Comparison of ENCODE assay signal across 2 cellular contexts in the genomic region with DNA sequence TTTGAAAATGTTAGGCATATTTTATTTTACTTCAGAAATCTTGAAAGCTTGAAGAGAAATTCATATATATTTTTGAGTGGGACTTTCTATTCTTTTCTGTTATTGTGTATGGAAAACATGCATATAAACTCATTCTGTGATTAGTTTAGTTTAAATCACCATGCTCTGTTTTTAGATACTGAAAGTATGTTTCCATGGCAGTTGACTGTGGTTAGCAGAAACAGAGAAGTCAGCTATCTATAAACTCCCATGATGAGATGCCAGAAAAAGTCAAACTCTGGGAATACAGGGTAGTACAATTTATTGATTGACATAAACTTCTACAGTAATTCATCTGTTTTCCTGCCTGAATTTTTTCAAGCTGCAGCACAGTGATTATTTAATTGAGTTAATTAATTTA.
TF ChIP-seq lines count a peak whose summit lies in the region.

No MANE protein-coding gene starts in this region.

TF ChIP-seq in SK-N-SH, 30 proteins besides CTCF, POLR2A, EP300 and RAD21 (continued from another document):
- TF ChIP-seq, protein P1, sequence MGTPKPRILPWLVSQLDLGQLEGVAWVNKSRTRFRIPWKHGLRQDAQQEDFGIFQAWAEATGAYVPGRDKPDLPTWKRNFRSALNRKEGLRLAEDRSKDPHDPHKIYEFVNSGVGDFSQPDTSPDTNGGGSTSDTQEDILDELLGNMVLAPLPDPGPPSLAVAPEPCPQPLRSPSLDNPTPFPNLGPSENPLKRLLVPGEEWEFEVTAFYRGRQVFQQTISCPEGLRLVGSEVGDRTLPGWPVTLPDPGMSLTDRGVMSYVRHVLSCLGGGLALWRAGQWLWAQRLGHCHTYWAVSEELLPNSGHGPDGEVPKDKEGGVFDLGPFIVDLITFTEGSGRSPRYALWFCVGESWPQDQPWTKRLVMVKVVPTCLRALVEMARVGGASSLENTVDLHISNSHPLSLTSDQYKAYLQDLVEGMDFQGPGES (IDR thresholded peaks at IDR 0.05; ENCODE audit: low read depth, low read length): no peak
- TF ChIP-seq RXRA (IDR thresholded peaks at IDR 0.05; ENCODE audit: borderline replicate concordance, low read depth): no peak
- no peak for TF ChIP-seq GATA2 (CRISPR knock-in tag; IDR thresholded peaks at IDR 0.05)
- TF ChIP-seq RCOR1 (IDR thresholded peaks at IDR 0.05; ENCODE audit: low read length): no peak
- TF ChIP-seq GABPA (IDR thresholded peaks at IDR 0.05; ENCODE audit: low read depth): no peak
- TF ChIP-seq PBX3 (IDR thresholded peaks at IDR 0.05): no peak

TF ChIP-seq in GM23338, 12 proteins besides CTCF, POLR2A, EP300 and RAD21 (continued from another document):
- TF ChIP-seq, protein P2, sequence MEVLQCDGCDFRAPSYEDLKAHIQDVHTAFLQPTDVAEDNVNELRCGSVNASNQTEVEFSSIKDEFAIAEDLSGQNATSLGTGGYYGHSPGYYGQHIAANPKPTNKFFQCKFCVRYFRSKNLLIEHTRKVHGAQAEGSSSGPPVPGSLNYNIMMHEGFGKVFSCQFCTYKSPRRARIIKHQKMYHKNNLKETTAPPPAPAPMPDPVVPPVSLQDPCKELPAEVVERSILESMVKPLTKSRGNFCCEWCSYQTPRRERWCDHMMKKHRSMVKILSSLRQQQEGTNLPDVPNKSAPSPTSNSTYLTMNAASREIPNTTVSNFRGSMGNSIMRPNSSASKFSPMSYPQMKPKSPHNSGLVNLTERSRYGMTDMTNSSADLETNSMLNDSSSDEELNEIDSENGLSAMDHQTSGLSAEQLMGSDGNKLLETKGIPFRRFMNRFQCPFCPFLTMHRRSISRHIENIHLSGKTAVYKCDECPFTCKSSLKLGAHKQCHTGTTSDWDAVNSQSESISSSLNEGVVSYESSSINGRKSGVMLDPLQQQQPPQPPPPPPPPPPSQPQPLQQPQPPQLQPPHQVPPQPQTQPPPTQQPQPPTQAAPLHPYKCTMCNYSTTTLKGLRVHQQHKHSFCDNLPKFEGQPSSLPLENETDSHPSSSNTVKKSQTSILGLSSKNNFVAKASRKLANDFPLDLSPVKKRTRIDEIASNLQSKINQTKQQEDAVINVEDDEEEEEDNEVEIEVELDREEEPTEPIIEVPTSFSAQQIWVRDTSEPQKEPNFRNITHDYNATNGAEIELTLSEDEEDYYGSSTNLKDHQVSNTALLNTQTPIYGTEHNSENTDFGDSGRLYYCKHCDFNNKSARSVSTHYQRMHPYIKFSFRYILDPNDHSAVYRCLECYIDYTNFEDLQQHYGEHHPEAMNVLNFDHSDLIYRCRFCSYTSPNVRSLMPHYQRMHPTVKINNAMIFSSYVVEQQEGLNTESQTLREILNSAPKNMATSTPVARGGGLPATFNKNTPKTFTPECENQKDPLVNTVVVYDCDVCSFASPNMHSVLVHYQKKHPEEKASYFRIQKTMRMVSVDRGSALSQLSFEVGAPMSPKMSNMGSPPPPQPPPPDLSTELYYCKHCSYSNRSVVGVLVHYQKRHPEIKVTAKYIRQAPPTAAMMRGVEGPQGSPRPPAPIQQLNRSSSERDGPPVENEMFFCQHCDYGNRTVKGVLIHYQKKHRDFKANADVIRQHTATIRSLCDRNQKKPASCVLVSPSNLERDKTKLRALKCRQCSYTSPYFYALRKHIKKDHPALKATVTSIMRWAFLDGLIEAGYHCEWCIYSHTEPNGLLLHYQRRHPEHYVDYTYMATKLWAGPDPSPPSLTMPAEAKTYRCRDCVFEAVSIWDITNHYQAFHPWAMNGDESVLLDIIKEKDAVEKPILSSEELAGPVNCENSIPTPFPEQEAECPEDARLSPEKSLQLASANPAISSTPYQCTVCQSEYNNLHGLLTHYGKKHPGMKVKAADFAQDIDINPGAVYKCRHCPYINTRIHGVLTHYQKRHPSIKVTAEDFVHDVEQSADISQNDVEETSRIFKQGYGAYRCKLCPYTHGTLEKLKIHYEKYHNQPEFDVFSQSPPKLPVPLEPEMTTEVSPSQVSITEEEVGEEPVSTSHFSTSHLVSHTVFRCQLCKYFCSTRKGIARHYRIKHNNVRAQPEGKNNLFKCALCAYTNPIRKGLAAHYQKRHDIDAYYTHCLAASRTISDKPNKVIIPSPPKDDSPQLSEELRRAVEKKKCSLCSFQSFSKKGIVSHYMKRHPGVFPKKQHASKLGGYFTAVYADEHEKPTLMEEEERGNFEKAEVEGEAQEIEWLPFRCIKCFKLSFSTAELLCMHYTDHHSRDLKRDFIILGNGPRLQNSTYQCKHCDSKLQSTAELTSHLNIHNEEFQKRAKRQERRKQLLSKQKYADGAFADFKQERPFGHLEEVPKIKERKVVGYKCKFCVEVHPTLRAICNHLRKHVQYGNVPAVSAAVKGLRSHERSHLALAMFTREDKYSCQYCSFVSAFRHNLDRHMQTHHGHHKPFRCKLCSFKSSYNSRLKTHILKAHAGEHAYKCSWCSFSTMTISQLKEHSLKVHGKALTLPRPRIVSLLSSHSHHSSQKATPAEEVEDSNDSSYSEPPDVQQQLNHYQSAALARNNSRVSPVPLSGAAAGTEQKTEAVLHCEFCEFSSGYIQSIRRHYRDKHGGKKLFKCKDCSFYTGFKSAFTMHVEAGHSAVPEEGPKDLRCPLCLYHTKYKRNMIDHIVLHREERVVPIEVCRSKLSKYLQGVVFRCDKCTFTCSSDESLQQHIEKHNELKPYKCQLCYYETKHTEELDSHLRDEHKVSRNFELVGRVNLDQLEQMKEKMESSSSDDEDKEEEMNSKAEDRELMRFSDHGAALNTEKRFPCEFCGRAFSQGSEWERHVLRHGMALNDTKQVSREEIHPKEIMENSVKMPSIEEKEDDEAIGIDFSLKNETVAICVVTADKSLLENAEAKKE (CRISPR knock-in tag; IDR thresholded peaks at IDR 0.05): no peak
- TF ChIP-seq CREB1 (CRISPR knock-in tag; IDR thresholded peaks at IDR 0.05; ENCODE audit: low read depth): no peak
- TF ChIP-seq EZH2 (IDR thresholded peaks at IDR 0.05; ENCODE audit: low read depth, unreplicated experiment): no peak
- TF ChIP-seq EZH2phosphoT487 (IDR thresholded peaks at IDR 0.05; ENCODE audit: unreplicated experiment): no peak
- no peak for TF ChIP-seq STAT1 (IDR thresholded peaks at IDR 0.05; ENCODE audit: unreplicated experiment)
- TF ChIP-seq, protein P3, sequence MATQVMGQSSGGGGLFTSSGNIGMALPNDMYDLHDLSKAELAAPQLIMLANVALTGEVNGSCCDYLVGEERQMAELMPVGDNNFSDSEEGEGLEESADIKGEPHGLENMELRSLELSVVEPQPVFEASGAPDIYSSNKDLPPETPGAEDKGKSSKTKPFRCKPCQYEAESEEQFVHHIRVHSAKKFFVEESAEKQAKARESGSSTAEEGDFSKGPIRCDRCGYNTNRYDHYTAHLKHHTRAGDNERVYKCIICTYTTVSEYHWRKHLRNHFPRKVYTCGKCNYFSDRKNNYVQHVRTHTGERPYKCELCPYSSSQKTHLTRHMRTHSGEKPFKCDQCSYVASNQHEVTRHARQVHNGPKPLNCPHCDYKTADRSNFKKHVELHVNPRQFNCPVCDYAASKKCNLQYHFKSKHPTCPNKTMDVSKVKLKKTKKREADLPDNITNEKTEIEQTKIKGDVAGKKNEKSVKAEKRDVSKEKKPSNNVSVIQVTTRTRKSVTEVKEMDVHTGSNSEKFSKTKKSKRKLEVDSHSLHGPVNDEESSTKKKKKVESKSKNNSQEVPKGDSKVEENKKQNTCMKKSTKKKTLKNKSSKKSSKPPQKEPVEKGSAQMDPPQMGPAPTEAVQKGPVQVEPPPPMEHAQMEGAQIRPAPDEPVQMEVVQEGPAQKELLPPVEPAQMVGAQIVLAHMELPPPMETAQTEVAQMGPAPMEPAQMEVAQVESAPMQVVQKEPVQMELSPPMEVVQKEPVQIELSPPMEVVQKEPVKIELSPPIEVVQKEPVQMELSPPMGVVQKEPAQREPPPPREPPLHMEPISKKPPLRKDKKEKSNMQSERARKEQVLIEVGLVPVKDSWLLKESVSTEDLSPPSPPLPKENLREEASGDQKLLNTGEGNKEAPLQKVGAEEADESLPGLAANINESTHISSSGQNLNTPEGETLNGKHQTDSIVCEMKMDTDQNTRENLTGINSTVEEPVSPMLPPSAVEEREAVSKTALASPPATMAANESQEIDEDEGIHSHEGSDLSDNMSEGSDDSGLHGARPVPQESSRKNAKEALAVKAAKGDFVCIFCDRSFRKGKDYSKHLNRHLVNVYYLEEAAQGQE (IDR thresholded peaks at IDR 0.05; ENCODE audit: unreplicated experiment): no peak
